10 cellular contexts compared by ENCODE assay signal in the genomic region with DNA sequence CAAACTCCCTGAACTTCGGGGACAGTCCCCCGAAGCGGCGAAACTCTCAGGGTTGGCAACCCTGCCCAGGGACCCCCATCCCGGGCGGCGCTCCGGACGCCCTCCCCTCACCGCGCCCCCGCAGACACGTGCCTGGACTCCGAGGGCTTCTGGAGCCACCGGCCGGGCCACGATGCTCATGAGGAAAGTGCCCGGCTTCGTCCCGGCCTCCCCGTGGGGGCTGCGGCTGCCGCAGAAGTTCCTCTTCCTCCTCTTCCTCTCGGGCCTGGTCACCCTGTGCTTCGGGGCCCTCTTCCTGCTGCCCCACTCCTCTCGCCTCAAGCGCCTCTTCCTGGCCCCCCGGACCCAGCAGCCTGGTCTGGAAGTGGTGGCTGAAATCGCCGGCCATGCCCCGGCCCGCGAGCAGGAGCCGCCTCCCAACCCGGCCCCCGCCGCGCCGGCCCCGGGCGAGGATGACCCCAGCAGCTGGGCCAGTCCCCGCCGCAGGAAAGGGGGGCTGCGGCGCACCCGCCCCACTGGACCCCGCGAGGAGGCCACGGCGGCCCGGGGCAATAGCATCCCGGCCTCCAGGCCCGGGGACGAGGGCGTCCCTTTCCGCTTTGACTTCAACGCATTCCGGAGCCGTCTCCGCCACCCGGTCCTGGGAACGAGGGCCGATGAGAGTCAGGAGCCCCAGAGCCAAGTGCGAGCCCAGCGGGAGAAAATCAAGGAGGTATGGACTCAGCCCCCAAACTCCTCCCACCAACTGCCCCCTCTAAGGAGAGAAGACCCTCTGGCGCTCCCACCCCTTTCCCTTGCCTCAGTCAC. TPM values are rescaled to one million over a fixed set of nuclear protein-coding genes. Genes with fewer than 3 reads are reported as not detected.
DNase-seq lines count a peak whose midpoint lies in the region; ATAC-seq, FAIRE-seq and TF ChIP-seq lines count a peak whose summit lies in the region.
"Had no signal": no experiment of that assay in that cellular context is flagged by ENCODE, and none has a peak within 500 bp of the region (broad histone marks: within the 10 kb centered on the region; RNA-seq: fewer than 3 reads in every experiment).

No MANE protein-coding gene starts in this region.

- H3K36me3 Mint-ChIP-seq in astrocyte (ENCODE audit: low read depth, unreplicated experiment): no peaks in the 10 kb centered on the region

- peak overlapping the region; percentile 67 for H2AFZ ChIP-seq in astrocyte (ENCODE audit: low read depth, low read length)

- peak overlapping the region; percentile 73 for H3K4me3 Mint-ChIP-seq in astrocyte (ENCODE audit: unreplicated experiment)

- ATAC-seq in thoracic aorta (ENCODE audit: insufficient number of reproducible peaks, low FRiP score, low read depth): no peak
- no peak for ATAC-seq in HG02588 (IDR thresholded peaks at IDR 0.05; ENCODE audit: unreplicated experiment)

- no peak for FAIRE-seq in astrocyte (lab: Jason Lieb, UNC)
- FAIRE-seq: colon, GM18507 had no signal

- H3K79me2 ChIP-seq in astrocyte (ENCODE audit: insufficient read depth, low read length): no peaks in the 10 kb centered on the region

- H3K9me3 ChIP-seq in astrocyte (ENCODE audit: insufficient read depth, low read depth, low read length) (no peaks in the 10 kb centered on the region), thoracic aorta (no peaks in the 10 kb centered on the region)

- in situ Hi-C loops in GM13976 (cut with MboI; ENCODE audit: low sequenced_read_pairs, unreplicated experiment): no loop called here

- H4K20me1 ChIP-seq in astrocyte (ENCODE audit: insufficient read depth, low read length): peaks cover 13% of the 10 kb centered on the region

- H3K27ac ChIP-seq in astrocyte (ENCODE audit: low read depth, low read length): no peak overlapping the region
- H3K27ac ChIP-seq in layer of hippocampus (ENCODE audit: low read depth, low read length): peak overlapping the region; percentile 42
- H3K27ac ChIP-seq in thoracic aorta: peak overlapping the region; percentile 29 to 44

- peak; percentile 24 for DNase-seq in stimulated activated CD4-positive, alpha-beta T cell treated with anti-CD3 and anti-CD28 coated beads, Interleukin-4, amount 100 ng/mL, for 1 hour
- DNase-seq in stimulated activated CD4-positive, alpha-beta T cell treated with anti-CD3 and anti-CD28 coated beads, Interleukin-4, amount 100 ng/mL, for 24 hours: no peak
- no peak for DNase-seq in astrocyte (ENCODE audit: low read depth)
- DNase-seq in thoracic aorta (ENCODE audit: low spot score): no peak
- DNase-seq in H4 (ENCODE audit: low spot score): no peak
- DNase-seq in GM13976 (ENCODE audit: low spot score): no peak

- no peaks in the 10 kb centered on the region for H3K9me3 Mint-ChIP-seq in astrocyte (ENCODE audit: unreplicated experiment)

- peak overlapping the region; percentile 88 for H3K4me2 ChIP-seq in astrocyte (ENCODE audit: low read length)

- H3K36me3 ChIP-seq in astrocyte (ENCODE audit: insufficient read depth, low read length): no peaks in the 10 kb centered on the region
- no peaks in the 10 kb centered on the region for H3K36me3 ChIP-seq in thoracic aorta

- peaks cover 5% of the 10 kb centered on the region for H3K4me1 ChIP-seq in astrocyte (ENCODE audit: insufficient read depth, low read length)
- H3K4me1 ChIP-seq in thoracic aorta (ENCODE audit: control insufficient read depth in 1 of 2, low read depth in 2 of 2): peaks cover 16 to 47% of the 10 kb centered on the region in 2 donors

- H3K27me3 Mint-ChIP-seq in astrocyte (ENCODE audit: low read depth, unreplicated experiment): peaks cover 75% of the 10 kb centered on the region

- TF ChIP-seq CTCF in astrocyte (IDR thresholded peaks at IDR 0.05; ENCODE audit: insufficient read depth, low read depth, low read length) (no peak), thoracic aorta (IDR thresholded peaks at IDR 0.05) (no peak), GM13976 (IDR thresholded peaks at IDR 0.05; ENCODE audit: borderline replicate concordance, control extremely low read depth, extremely low read depth, insufficient read depth, missing control alignments) (no peak)

- no peaks in the 10 kb centered on the region for H3K4me1 Mint-ChIP-seq in astrocyte (ENCODE audit: low read depth, unreplicated experiment)

- H3K27me3 ChIP-seq in astrocyte (ENCODE audit: insufficient read depth, low read length): peaks cover 50% of the 10 kb centered on the region
- H3K27me3 ChIP-seq in layer of hippocampus (ENCODE audit: control insufficient read depth, insufficient read depth, low read length): no peaks in the 10 kb centered on the region
- H3K27me3 ChIP-seq in thoracic aorta (replicated peaks; ENCODE audit: insufficient read depth): no peaks in the 10 kb centered on the region

- H3K4me3 ChIP-seq in astrocyte (ENCODE audit: insufficient read depth, low read depth, low read length): no peak overlapping the region
- peak overlapping the region; percentile 93 for H3K4me3 ChIP-seq in thoracic aorta

- H3K9ac ChIP-seq in astrocyte (ENCODE audit: low read length): no peak overlapping the region

- H3K27ac Mint-ChIP-seq in astrocyte (ENCODE audit: unreplicated experiment): no peak overlapping the region

RNA-seq across cellular contexts. Expression of gene MAN1C1, which starts 1.2 kb away (rescaled TPM):
- total RNA-seq in astrocyte (0.86 and 1.6 TPM in 2 replicates), thoracic aorta (10 to 100 TPM; 21.0 to 26.0 TPM)
- total RNA-seq in H4 (2014; rRNA removed; shearing (Covaris generic)): 0.95 TPM in 1 of 2 replicates, not detected in the other
